11 cellular contexts compared by ENCODE assay signal in the genomic region with DNA sequence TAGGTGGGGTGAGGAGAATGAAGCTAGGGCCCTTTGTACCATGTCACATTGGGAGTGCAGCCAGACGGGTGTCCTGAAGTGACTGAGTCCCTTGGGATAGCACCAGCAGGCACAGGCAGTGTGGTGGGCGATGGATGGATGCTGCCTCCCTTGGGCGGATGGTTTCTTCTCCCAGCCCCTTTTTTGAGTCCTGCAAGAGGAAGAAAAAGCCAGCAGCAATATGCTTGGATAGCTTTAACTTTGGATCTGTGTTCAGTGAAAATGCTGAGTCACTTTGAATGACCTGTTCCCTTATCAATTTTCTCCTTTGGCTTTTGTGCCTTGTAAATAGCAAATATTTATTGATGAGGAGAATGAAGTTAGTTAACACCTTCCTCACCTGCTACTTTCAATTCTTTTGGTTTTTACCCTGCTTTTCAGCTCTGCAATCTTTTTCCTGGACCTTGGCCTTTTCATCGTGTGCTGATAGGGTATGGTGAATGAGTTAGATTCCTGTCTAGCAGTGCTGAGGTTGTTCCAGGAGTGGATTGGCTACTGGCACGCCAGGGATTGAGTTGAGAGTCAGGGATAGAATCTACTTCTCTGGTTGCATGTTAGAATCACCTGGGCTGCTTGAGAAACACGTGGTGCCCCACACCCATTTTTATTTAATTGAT. TPM values are rescaled to one million over a fixed set of nuclear protein-coding genes. Genes with fewer than 3 reads are reported as not detected.
DNase-seq lines count a peak whose midpoint lies in the region; TF ChIP-seq lines count a peak whose summit lies in the region.
"Had no signal": no experiment of that assay in that cellular context is flagged by ENCODE, and none has a peak within 500 bp of the region (broad histone marks: within the 10 kb centered on the region; RNA-seq: fewer than 3 reads in every experiment).

No MANE protein-coding gene starts in this region.

- TF ChIP-seq CTCF in A673 (conservative IDR thresholded peaks at IDR 0.05; ENCODE audit: low read depth, low read length): no peak
- no peak for TF ChIP-seq CTCF in endothelial cell (IDR thresholded peaks at IDR 0.05; ENCODE audit: unreplicated experiment)

- POLR2A ChIA-PET in A673 (lab: Charles Lee; ENCODE audit: low non-redundant PET): no interaction called here

- no peaks in the 10 kb centered on the region for H3K27me3 ChIP-seq in A673 (replicated peaks; ENCODE audit: insufficient read depth, low read depth, low read length, poor library complexity)
- H3K27me3 ChIP-seq in HAP-1 (ENCODE audit: low read depth): no peaks in the 10 kb centered on the region

- no peak overlapping the region for H3K4me3 Mint-ChIP-seq in endothelial cell (ENCODE audit: unreplicated experiment)
- H3K4me3 Mint-ChIP-seq: activated CD4-positive, alpha-beta T cell treated with anti-CD3 and anti-CD28 coated beads, Interleukin-2, amount 10 ng/mL, durations not matched to agents 7 days and 5 days; CD8-positive, alpha-beta T cell had no signal

- H3K36me3 ChIP-seq in A673 (ENCODE audit: insufficient read depth, low read length, poor library complexity, severe bottlenecking) (no peaks in the 10 kb centered on the region), HAP-1 (replicated peaks) (no peaks in the 10 kb centered on the region)

- H3K36me3 Mint-ChIP-seq in endothelial cell (ENCODE audit: low read depth, unreplicated experiment): no peaks in the 10 kb centered on the region

- H3K9me3 ChIP-seq in A673 (ENCODE audit: low read depth, low read length, poor library complexity, severe bottlenecking): no peaks in the 10 kb centered on the region
- H3K9me3 ChIP-seq in HAP-1: no peaks in the 10 kb centered on the region

- peak overlapping the region; percentile 42 for H3K27ac ChIP-seq in A673 (ENCODE audit: low read depth, low read length, poor library complexity, severe bottlenecking)

- DNase-seq in A673 (ENCODE audit: low spot score) (no peak), HuH-7 (ENCODE audit: low spot score) (peak; percentile 96), endothelial cell (ENCODE audit: low spot score) (no peak), mucosa of gallbladder (ENCODE audit: low spot score) (peak; percentile 46), NCI-H2196 treated with DMSO at 0.1 percent for 48 hours (lab: John Stamatoyannopoulos, UW; ENCODE audit: unreplicated experiment) (no peak), HAP-1 (ENCODE audit: low spot score in 2 of 2) (no peak)
- no peak for DNase-seq in NK-92 treated with Interleukin-12 subunit alpha and Interleukin-12 subunit beta, amount 100 ng/mL, for 24 hours (lab: John Stamatoyannopoulos, UW)
- DNase-seq in stimulated activated CD4-positive, alpha-beta T cell treated with anti-CD3 and anti-CD28 coated beads, Interleukin-4, amount 100 ng/mL, for 1 hour: no peak
- DNase-seq: activated CD4-positive, alpha-beta T cell treated with anti-CD3 and anti-CD28 coated beads, Interleukin-2, amount 10 ng/mL, durations not matched to agents 7 days and 5 days; CD8-positive, alpha-beta T cell; NCI-H1105 treated with DMSO at 0.1 percent for 48 hours had no signal

- intact Hi-C loops in A673 (cut with micrococcal nuclease; ENCODE audit: unreplicated experiment): no loop called here

- peaks cover 5% of the 10 kb centered on the region for H3K4me1 Mint-ChIP-seq in endothelial cell (ENCODE audit: unreplicated experiment)

- in situ Hi-C loops in HAP-1 (cut with MboI; ENCODE audit: low sequenced_read_pairs): no loop called here

- CTCF ChIA-PET in A673 (lab: Charles Lee): no interaction called here

- H3K4me3 ChIP-seq in A673 (ENCODE audit: low read depth, low read length, poor library complexity, severe bottlenecking): no peak overlapping the region
- H3K4me3 ChIP-seq in HAP-1: no peak overlapping the region

- peak overlapping the region; percentile 0 for H3K27ac Mint-ChIP-seq in endothelial cell (ENCODE audit: unreplicated experiment)
- H3K27ac Mint-ChIP-seq: activated CD4-positive, alpha-beta T cell treated with anti-CD3 and anti-CD28 coated beads, Interleukin-2, amount 10 ng/mL, durations not matched to agents 7 days and 5 days; CD8-positive, alpha-beta T cell had no signal

- no peaks in the 10 kb centered on the region for H3K9me3 Mint-ChIP-seq in endothelial cell (ENCODE audit: unreplicated experiment)
- H3K9me3 Mint-ChIP-seq: CD8-positive, alpha-beta T cell had no signal

- BruUV-seq in A673 (replicated peaks; lab: Mats Ljungman, UMichigan): no TSS peak

- peaks cover 8% of the 10 kb centered on the region for H3K4me1 ChIP-seq in A673 (ENCODE audit: insufficient read depth, low read length, poor library complexity, severe bottlenecking)
- H3K4me1 ChIP-seq in HAP-1: peaks cover 21% of the 10 kb centered on the region

- H3K27me3 Mint-ChIP-seq in endothelial cell (ENCODE audit: unreplicated experiment): no peaks in the 10 kb centered on the region
- H3K27me3 Mint-ChIP-seq: activated CD4-positive, alpha-beta T cell treated with anti-CD3 and anti-CD28 coated beads, Interleukin-2, amount 10 ng/mL, durations not matched to agents 7 days and 5 days had no signal

RNA-seq across cellular contexts. Expression of a gene that starts 10.2 kb away (rescaled TPM):
- 21.5 and 31.7 TPM in 2 replicates for total RNA-seq in A673 (2021)
- 61.0 TPM for total RNA-seq in endothelial cell (ENCODE audit: unreplicated experiment)
- total RNA-seq in mucosa of gallbladder: 62.2 TPM

Comparison
In these comparisons a context has a peak if more than half of its experiments do, and no peak if none do; other contexts are left out.
1. DNase-seq: peak in HuH-7 (single experiment) and mucosa of gallbladder (single experiment); none in A673 (single experiment), endothelial cell (single experiment), NCI-H2196 treated with DMSO at 0.1 percent for 48 hours (single experiment), HAP-1 (0 of 2), NK-92 treated with Interleukin-12 subunit alpha and Interleukin-12 subunit beta, amount 100 ng/mL, for 24 hours (single experiment) and stimulated activated CD4-positive, alpha-beta T cell treated with anti-CD3 and anti-CD28 coated beads, Interleukin-4, amount 100 ng/mL, for 1 hour (single experiment).